8 cellular contexts compared by ENCODE assay signal in genomic region chr12:101876861-101877815, GRCh38. TPM values are rescaled to one million over a fixed set of nuclear protein-coding genes. Genes with fewer than 3 reads are reported as not detected.
DNase-seq lines count a peak whose midpoint lies in the region; FAIRE-seq and TF ChIP-seq lines count a peak whose summit lies in the region.

Gene DRAM1, plus strand, starts transcription at chr12:101877580. Its CDS starts 210 bp downstream, at chr12:101877790.

- peak within 1 kb of the TSS; percentile 92 for H2BK120ac ChIP-seq in neuronal stem cell (ENCODE audit: low read depth, low read length)

- peak within 1 kb of the TSS; percentile 75 for H3K23ac ChIP-seq in neuronal stem cell (ENCODE audit: low read depth, low read length, poor library complexity)

- peak within 1 kb of the TSS; percentile 91 for H2BK5ac ChIP-seq in neuronal stem cell (ENCODE audit: low read length)

- peak within 1 kb of the TSS; percentile 92 for H3K9ac ChIP-seq in neuronal stem cell (ENCODE audit: low read depth, low read length, poor library complexity)
- H3K9ac ChIP-seq in subcutaneous abdominal adipose tissue (ENCODE audit: low read length in 5 of 5): peak within 1 kb of the TSS; percentile 12 to 96 (median 90)

- peak within 1 kb of the TSS; percentile 64 for H3K27ac Mint-ChIP-seq in activated naive CD4-positive, alpha-beta T cell treated with anti-CD3 and anti-CD28 coated beads for 36 hours

- H3K4me2 ChIP-seq in neuronal stem cell (ENCODE audit: insufficient read depth, low read length, poor library complexity, severe bottlenecking): peak within 1 kb of the TSS; percentile 90

- peak; percentile 22 for TF ChIP-seq CTCF in GM20000 (IDR thresholded peaks at IDR 0.05; ENCODE audit: extremely low read depth, missing control alignments)

- H3K4me3 ChIP-seq in neuronal stem cell (ENCODE audit: low read length in 2 of 2) (peak within 1 kb of the TSS; percentile 55 to 94), subcutaneous abdominal adipose tissue (ENCODE audit: low read depth in 1 of 5, low read length in 5 of 5) (peak within 1 kb of the TSS; percentile 84 to 98 (median 96))

- peak within 1 kb of the TSS; percentile 99 for H2AFZ ChIP-seq in neuronal stem cell (ENCODE audit: low read length)

- H3K79me1 ChIP-seq in neuronal stem cell (ENCODE audit: low read depth, low read length): no peaks in the 10 kb centered on the region

- peak within 1 kb of the TSS; percentile 23 for H4K8ac ChIP-seq in neuronal stem cell (ENCODE audit: low read depth, low read length)

- H3K36me3 Mint-ChIP-seq in activated naive CD4-positive, alpha-beta T cell treated with anti-CD3 and anti-CD28 coated beads for 36 hours (ENCODE audit: low read depth): no peaks in the 10 kb centered on the region

- CTCF ChIA-PET in activated naive CD4-positive, alpha-beta T cell treated with anti-CD3 and anti-CD28 coated beads for 36 hours (lab: Charles Lee): interaction anchor here (0.6 to 1.8 kb wide), 3 partner anchors 14 to 41 kb away, joined by 3 to 8 read pairs (median 5); no protein-coding TSS in a partner anchor

- H3K4me1 ChIP-seq in neuronal stem cell (ENCODE audit: control insufficient read depth in 2 of 2, insufficient read depth in 1 of 2, low read depth in 1 of 2, low read length in 2 of 2): peaks cover 0 to 3% of the 10 kb centered on the region in 2 donors
- H3K4me1 ChIP-seq in subcutaneous abdominal adipose tissue (ENCODE audit: control insufficient read depth in 5 of 5, insufficient read depth in 5 of 5, low read length in 5 of 5): peaks cover 0 to 26% (median 16%) of the 10 kb centered on the region in 5 donors

- H3K4me1 Mint-ChIP-seq in activated naive CD4-positive, alpha-beta T cell treated with anti-CD3 and anti-CD28 coated beads for 36 hours (ENCODE audit: low read depth): peaks cover 12% of the 10 kb centered on the region

- peaks cover 0 to 9% (median 5%) of the 10 kb centered on the region in 3 experiments for H3K27me3 ChIP-seq in neuronal stem cell (ENCODE audit: control insufficient read depth in 3 of 3, insufficient read depth in 3 of 3, low read depth in 1 of 3, low read length in 3 of 3)
- H3K27me3 ChIP-seq in subcutaneous abdominal adipose tissue (ENCODE audit: control insufficient read depth in 5 of 5, insufficient read depth in 4 of 5, low read length in 5 of 5): no peaks in the 10 kb centered on the region

- no CpG with 5 or more reads among the region's 105 CpGs for WGBS in neuronal stem cell (ENCODE audit: extremely low coverage in 2 of 2, insufficient read length in 2 of 2, insufficient replicate concordance in 1 of 2), 2 donors

- H3K36me3 ChIP-seq in neuronal stem cell (replicated peaks in 1 of 2; ENCODE audit: control insufficient read depth in 2 of 2, insufficient read depth in 2 of 2, low read length in 2 of 2) (no peaks in the 10 kb centered on the region), subcutaneous abdominal adipose tissue (ENCODE audit: control insufficient read depth in 5 of 5, insufficient read depth in 5 of 5, low read length in 5 of 5) (no peaks in the 10 kb centered on the region)

- H2BK15ac ChIP-seq in neuronal stem cell (ENCODE audit: low read length): peak within 1 kb of the TSS; percentile 98

- H3K14ac ChIP-seq in neuronal stem cell (ENCODE audit: low read length): peak within 1 kb of the TSS; percentile 59

- H3K4ac ChIP-seq in neuronal stem cell (ENCODE audit: low read length): peak within 1 kb of the TSS; percentile 17

- peak within 1 kb of the TSS; percentile 68 for H4K91ac ChIP-seq in neuronal stem cell (ENCODE audit: low read depth, low read length, poor library complexity)

- peak; percentile 34 for DNase-seq in DMS153 (lab: John Stamatoyannopoulos, UW)
- DNase-seq in GM20000 (ENCODE audit: low spot score): peak; percentile 93
- peak; percentile 76 for DNase-seq in HT-29 (ENCODE audit: low spot score)
- DNase-seq in SIG-M5 treated with dmso at 0.1 percent for 504 hours (lab: John Stamatoyannopoulos, UW; ENCODE audit: unreplicated experiment): peak; percentile 91
- peak; percentile 83 for DNase-seq in activated naive CD4-positive, alpha-beta T cell treated with anti-CD3 and anti-CD28 coated beads for 36 hours
- peak; percentile 73 to 79 for DNase-seq in frontal cortex (ENCODE audit: low spot score in 2 of 2)
- DNase-seq in neuronal stem cell (ENCODE audit: low spot score): peak; percentile 69

- H3K27ac ChIP-seq in neuronal stem cell (replicated peaks; ENCODE audit: low read length): no peak within 1 kb of the TSS
- peak within 1 kb of the TSS; percentile 94 for H3K27ac ChIP-seq in subcutaneous abdominal adipose tissue (ENCODE audit: low read depth, low read length)

- H3K4me3 Mint-ChIP-seq in activated naive CD4-positive, alpha-beta T cell treated with anti-CD3 and anti-CD28 coated beads for 36 hours: peak within 1 kb of the TSS; percentile 91

- intact Hi-C loops in activated naive CD4-positive, alpha-beta T cell treated with anti-CD3 and anti-CD28 coated beads for 36 hours (cut with micrococcal nuclease): loop anchor here (1.0 to 10.0 kb wide), 7 partner anchors 18 to 1628 kb away; partner anchors contain the start of genes DEPDC4, NUP37, PARPBP and SCYL2

- no peak within 1 kb of the TSS for H2AK5ac ChIP-seq in neuronal stem cell (ENCODE audit: low read depth, low read length)

- H2BK12ac ChIP-seq in neuronal stem cell (ENCODE audit: low read length): no peak within 1 kb of the TSS

- peaks cover 3% of the 10 kb centered on the region for H3K27me3 Mint-ChIP-seq in activated naive CD4-positive, alpha-beta T cell treated with anti-CD3 and anti-CD28 coated beads for 36 hours (ENCODE audit: low read depth)

- FAIRE-seq in frontal cortex (lab: Jason Lieb, UNC): no peak

- peaks cover 0 to 2% of the 10 kb centered on the region in 2 donors for H3K9me3 ChIP-seq in neuronal stem cell (replicated peaks in 1 of 2; ENCODE audit: control insufficient read depth in 2 of 2, insufficient read depth in 1 of 2, low read depth in 1 of 2, low read length in 2 of 2)
- H3K9me3 ChIP-seq in subcutaneous abdominal adipose tissue (ENCODE audit: control insufficient read depth in 5 of 5, low read length in 5 of 5): no peaks in the 10 kb centered on the region

- peak within 1 kb of the TSS; percentile 99 for H3K18ac ChIP-seq in neuronal stem cell (ENCODE audit: low read length)

- H3K9me3 Mint-ChIP-seq in activated naive CD4-positive, alpha-beta T cell treated with anti-CD3 and anti-CD28 coated beads for 36 hours: no peaks in the 10 kb centered on the region

RNA-seq across cellular contexts. Expression of gene DRAM1, which starts in this region (rescaled TPM):
- total RNA-seq in HT-29 (2014; rRNA removed; shearing (Covaris generic)): 1.1 and 1.4 TPM in 2 replicates
- 1 to 10 TPM; 4.1 to 4.9 TPM for total RNA-seq in activated naive CD4-positive, alpha-beta T cell treated with anti-CD3 and anti-CD28 coated beads for 36 hours
- 0.82 TPM for total RNA-seq in frontal cortex
- 4.8 TPM for polyA plus RNA-seq in neuronal stem cell (2013, experiment 1 of 2)
- polyA plus RNA-seq in neuronal stem cell (2013, experiment 2 of 2): 4.6 TPM

Comparison
In these comparisons a context has a peak if more than half of its experiments do, and no peak if none do; other contexts are left out.
1. Peak in DNase-seq in frontal cortex; RNA of the gene not detected or under 1 TPM.
2. DNase-seq: peak in every context shown above with its lines; median percentile 93 in GM20000; 91 in SIG-M5 treated with dmso at 0.1 percent for 504 hours; 83 in activated naive CD4-positive, alpha-beta T cell treated with anti-CD3 and anti-CD28 coated beads for 36 hours; 76 in HT-29; 76 in frontal cortex; 69 in neuronal stem cell; 34 in DMS153.